23 cellular contexts compared by ENCODE assay signal in the genomic region with DNA sequence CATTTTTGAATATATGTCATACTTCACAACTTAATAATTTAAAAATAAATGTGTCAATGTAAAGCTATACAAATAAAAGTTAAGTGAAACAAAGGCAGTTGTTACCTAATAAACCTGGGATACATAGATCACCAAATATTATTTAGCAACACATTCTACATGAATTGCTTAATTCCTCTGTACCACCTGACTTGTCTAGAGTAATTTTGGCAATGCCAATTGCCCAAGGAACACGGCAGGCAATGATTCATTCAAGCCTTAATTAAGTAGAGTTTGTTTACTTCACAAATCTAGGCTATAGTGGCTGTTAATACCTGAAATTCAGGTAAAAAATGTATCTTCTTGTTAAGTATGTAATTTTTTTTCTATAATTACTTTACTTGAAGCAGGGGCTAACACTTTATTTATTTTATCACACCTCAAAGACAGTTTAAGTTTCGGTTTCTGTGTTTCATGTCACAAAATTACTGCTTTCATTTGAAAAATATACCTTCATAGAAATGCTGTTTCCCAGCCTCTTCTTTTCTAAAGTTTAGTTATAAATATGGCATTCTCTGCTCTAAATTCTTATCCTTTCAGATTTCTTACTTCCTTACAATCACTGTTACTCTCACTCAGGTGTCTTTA.
A peak's percentile ranks its signal among the peaks of the same experiment; 100 is the strongest.
DNase-seq lines count a peak whose midpoint lies in the region; ATAC-seq and TF ChIP-seq lines count a peak whose summit lies in the region.
"Had no signal": no experiment of that assay in that cellular context is flagged by ENCODE, and none has a peak within 500 bp of the region (broad histone marks: within the 10 kb centered on the region; RNA-seq: fewer than 3 reads in every experiment).

No MANE protein-coding gene starts in this region.

- H3K4me3 ChIP-seq in OCI-LY3 (ENCODE audit: low read length) (peak overlapping the region; percentile 30), left lung (no peak overlapping the region)
- H3K4me3 ChIP-seq: GM23338, K562, SJSA1 had no signal

- H3K4me1 ChIP-seq in OCI-LY3 (ENCODE audit: low read length) (peaks cover 18% of the 10 kb centered on the region), left lung (no peaks in the 10 kb centered on the region)
- H3K4me1 ChIP-seq: SJSA1 had no signal

- no peaks in the 10 kb centered on the region for H3K9me3 ChIP-seq in OCI-LY3 (ENCODE audit: insufficient read depth, low read length)
- H3K9me3 ChIP-seq in left lung: peaks cover 0 to 11% of the 10 kb centered on the region in 2 donors
- H3K9me3 ChIP-seq: SJSA1 had no signal

- H3K27me3 Mint-ChIP-seq in endothelial cell (ENCODE audit: unreplicated experiment): peaks cover 2% of the 10 kb centered on the region
- H3K27me3 Mint-ChIP-seq: CD4-positive, alpha-beta T cell had no signal

- peak overlapping the region; percentile 68 for H2AFZ ChIP-seq in OCI-LY3 (ENCODE audit: low read depth, low read length)
- H2AFZ ChIP-seq: GM23338 had no signal

- H3K27ac ChIP-seq in OCI-LY3 (ENCODE audit: low read length): no peak overlapping the region
- no peak overlapping the region for H3K27ac ChIP-seq in left lung
- H3K27ac ChIP-seq: 22Rv1, SJSA1 had no signal

- peak; percentile 31 for ATAC-seq in left lung
- ATAC-seq in HG03280 (IDR thresholded peaks at IDR 0.05; ENCODE audit: unreplicated experiment): no peak
- ATAC-seq: GM23338, HCT116, K562, Panc1 had no signal

- TF ChIP-seq CTCF in OCI-LY3 (IDR thresholded peaks at IDR 0.05; ENCODE audit: low read depth, low read length) (no peak), left lung (IDR thresholded peaks at IDR 0.05) (no peak), endothelial cell (IDR thresholded peaks at IDR 0.05; ENCODE audit: unreplicated experiment) (no peak)

- H3K27me3 ChIP-seq in OCI-LY3 (ENCODE audit: low read depth, low read length) (no peaks in the 10 kb centered on the region), left lung (no peaks in the 10 kb centered on the region)
- H3K27me3 ChIP-seq: SJSA1 had no signal

- H3K79me2 ChIP-seq in OCI-LY3 (ENCODE audit: low read length): no peaks in the 10 kb centered on the region

- no peak overlapping the region for H3K27ac Mint-ChIP-seq in endothelial cell (ENCODE audit: unreplicated experiment)
- H3K27ac Mint-ChIP-seq: CD4-positive, alpha-beta T cell; GM23338; T-helper 1 cell treated with Interleukin-12 subunit alpha and Interleukin-12 subunit beta and Interleukin-4 antibody, amounts not matched to agents 30 μg/mL and 1 μg/mL, for 36 hours had no signal

- no peak overlapping the region for H3K4me3 Mint-ChIP-seq in endothelial cell (ENCODE audit: unreplicated experiment)
- H3K4me3 Mint-ChIP-seq: CD4-positive, alpha-beta T cell; GM23338; T-helper 1 cell treated with Interleukin-12 subunit alpha and Interleukin-12 subunit beta and Interleukin-4 antibody, amounts not matched to agents 30 μg/mL and 1 μg/mL, for 36 hours had no signal

- peak overlapping the region; percentile 48 for H3K4me2 ChIP-seq in OCI-LY3 (ENCODE audit: low read length)
- H3K4me2 ChIP-seq: GM23338 had no signal

- intact Hi-C loops in left lung (cut with DNase I): no loop called here

- no peaks in the 10 kb centered on the region for H3K9me3 Mint-ChIP-seq in endothelial cell (ENCODE audit: unreplicated experiment)
- H3K9me3 Mint-ChIP-seq: CD4-positive, alpha-beta T cell had no signal

- H3K36me3 ChIP-seq in OCI-LY3 (replicated peaks; ENCODE audit: low read depth, low read length) (no peaks in the 10 kb centered on the region), left lung (no peaks in the 10 kb centered on the region)
- H3K36me3 ChIP-seq: SJSA1 had no signal

- no peaks in the 10 kb centered on the region for H3K36me3 Mint-ChIP-seq in endothelial cell (ENCODE audit: low read depth, unreplicated experiment)

- DNase-seq in NOMO-1 (lab: John Stamatoyannopoulos, UW; ENCODE audit: unreplicated experiment in 2 of 2) (peak; percentile 32 to 62), NOMO-1 treated with dmso at 0.1 percent for 144 hours (lab: John Stamatoyannopoulos, UW; ENCODE audit: unreplicated experiment) (no peak), left lung (no peak), endothelial cell (ENCODE audit: low spot score) (no peak), AG08395 (ENCODE audit: low spot score) (no peak)
- no peak for DNase-seq in activated CD4-positive, alpha-beta T cell treated with anti-CD3 and anti-CD28 coated beads, Interleukin-2, amount 50 U/mL, for 4 hours
- DNase-seq: CD4-positive, alpha-beta T cell; GF-D8; NCI-H1092 treated with DMSO at 0.1 percent for 48 hours; NCI-H146; NCI-H2029 treated with DMSO at 0.1 percent for 48 hours; NCI-H2171 treated with DMSO at 0.1 percent for 48 hours; NCI-H446; NCI-H526 treated with DMSO at 0.1 percent for 48 hours had no signal

- H3K4me1 Mint-ChIP-seq in endothelial cell (ENCODE audit: unreplicated experiment): no peaks in the 10 kb centered on the region
- H3K4me1 Mint-ChIP-seq: GM23338 had no signal

- no peak overlapping the region for H3K9ac ChIP-seq in OCI-LY3 (ENCODE audit: low read length)

- no peaks in the 10 kb centered on the region for H4K20me1 ChIP-seq in OCI-LY3 (ENCODE audit: insufficient read depth, low read length)

Comparison
In these comparisons a context has a peak if more than half of its experiments do, and no peak if none do; other contexts are left out.
1. DNase-seq: peak in NOMO-1 (2 of 2); none in NOMO-1 treated with dmso at 0.1 percent for 144 hours (single experiment), left lung (0 of 2), activated CD4-positive, alpha-beta T cell treated with anti-CD3 and anti-CD28 coated beads, Interleukin-2, amount 50 U/mL, for 4 hours (0 of 2), endothelial cell (single experiment) and AG08395 (single experiment).